Comparison of ENCODE assay signal across 15 cellular contexts in genomic region chr5:149792540-149792939, GRCh38.
"Had no signal": no experiment of that assay in that cellular context is flagged by ENCODE, and none has a peak within 500 bp of the region (broad histone marks: within the 10 kb centered on the region; RNA-seq: fewer than 3 reads in every experiment).

No MANE protein-coding gene starts in this region.

- H3K27ac Mint-ChIP-seq: activated naive CD4-positive, alpha-beta T cell treated with anti-CD3 and anti-CD28 coated beads for 36 hours; activated naive CD8-positive, alpha-beta T cell treated with anti-CD3 and anti-CD28 coated beads, Interleukin-2, amount 50 U/mL, for 24 hours; activated T-helper 2 cell treated with anti-CD3 and anti-CD28 coated beads, Interferon-gamma antibody, Interleukin-2, Interleukin-4, amounts not matched to agents 10 μg/mL and 5 μg/mL and 100 μg/mL, durations not matched to agents 14 hours and 24 hours and 36 hours; endodermal cell; neural progenitor cell had no signal

- H3K27ac ChIP-seq: ascending aorta, breast epithelium, lower lobe of right lung, neural progenitor cell, SK-N-MC, tibial nerve had no signal

- H3K9me3 ChIP-seq: ascending aorta, breast epithelium, lower lobe of right lung, tibial nerve had no signal

- H3K4me3 Mint-ChIP-seq: activated naive CD4-positive, alpha-beta T cell treated with anti-CD3 and anti-CD28 coated beads for 36 hours; activated naive CD8-positive, alpha-beta T cell treated with anti-CD3 and anti-CD28 coated beads, Interleukin-2, amount 50 U/mL, for 24 hours; endodermal cell; neural progenitor cell had no signal

- H3K36me3 Mint-ChIP-seq: neural progenitor cell had no signal

- H3K4me1 ChIP-seq: ascending aorta, breast epithelium had no signal

- H3K36me3 ChIP-seq: ascending aorta, breast epithelium, lower lobe of right lung, neural progenitor cell, tibial nerve had no signal

- H3K27me3 ChIP-seq: ascending aorta, breast epithelium, neural progenitor cell, tibial nerve had no signal

- H3K4me3 ChIP-seq: ascending aorta, breast epithelium, lower lobe of right lung, neural progenitor cell, SK-N-MC, tibial nerve had no signal

- DNase-seq: activated CD4-positive, alpha-beta T cell treated with anti-CD3 and anti-CD28 coated beads for 1 hour; activated CD4-positive, alpha-beta T cell treated with anti-CD3 and anti-CD28 coated beads, Interleukin-2, amount 50 U/mL, for 4 hours; activated naive CD4-positive, alpha-beta T cell treated with anti-CD3 and anti-CD28 coated beads for 36 hours; activated naive CD8-positive, alpha-beta T cell treated with anti-CD3 and anti-CD28 coated beads, Interleukin-2, amount 50 U/mL, for 24 hours; endodermal cell; lower lobe of right lung; stimulated activated naive CD4-positive, alpha-beta T cell; substantia nigra; T-helper 1 cell had no signal

- H3K9me3 Mint-ChIP-seq: activated naive CD4-positive, alpha-beta T cell treated with anti-CD3 and anti-CD28 coated beads for 36 hours; activated naive CD8-positive, alpha-beta T cell treated with anti-CD3 and anti-CD28 coated beads, Interleukin-2, amount 50 U/mL, for 24 hours; activated T-helper 2 cell treated with anti-CD3 and anti-CD28 coated beads, Interferon-gamma antibody, Interleukin-2, Interleukin-4, amounts not matched to agents 10 μg/mL and 5 μg/mL and 100 μg/mL, durations not matched to agents 14 hours and 24 hours and 36 hours; endodermal cell; neural progenitor cell had no signal

- H3K27me3 Mint-ChIP-seq: activated naive CD8-positive, alpha-beta T cell treated with anti-CD3 and anti-CD28 coated beads, Interleukin-2, amount 50 U/mL, for 24 hours had no signal

- ATAC-seq: lower lobe of right lung had no signal

- H3K9ac ChIP-seq: neural progenitor cell had no signal
